12 cellular contexts compared by ENCODE assay signal in genomic region chr3:18745472-18745871, GRCh38.
DNase-seq lines count a peak whose midpoint lies in the region; ATAC-seq and TF ChIP-seq lines count a peak whose summit lies in the region.
"Had no signal": no experiment of that assay in that cellular context is flagged by ENCODE, and none has a peak within 500 bp of the region (broad histone marks: within the 10 kb centered on the region; RNA-seq: fewer than 3 reads in every experiment).

No MANE protein-coding gene starts in this region.

- H3K4me1 ChIP-seq in OCI-LY7 (ENCODE audit: insufficient read depth, low read length, poor library complexity, severe bottlenecking) (peaks cover 100% of the 10 kb centered on the region), tibial nerve (peaks cover 0 to 1% (median 0%) of the 10 kb centered on the region in 4 donors), colonic mucosa (no peaks in the 10 kb centered on the region)
- H3K4me1 ChIP-seq: foreskin keratinocyte had no signal

- H3K4me2 ChIP-seq in OCI-LY7 (ENCODE audit: low read length), result peak overlapping the region; percentile 56; the same call in 1 of the 2 replicates

- H3K27me3 Mint-ChIP-seq in central memory CD8-positive, alpha-beta T cell, result no peaks in the 10 kb centered on the region
- H3K27me3 Mint-ChIP-seq: stimulated activated memory B cell treated with anti-CD40 and anti-IgM and Interleukin-4, amounts not matched to agents 10 μg/mL and 1 μg/mL and 100 μg/mL, for 72 hours had no signal

- WGBS in tibial nerve, 2 donors, result 91 to 92% methylated on average over 6 of the region's 6 CpGs

- H3K36me3 ChIP-seq in OCI-LY7 (ENCODE audit: insufficient read depth, low read length), result no peaks in the 10 kb centered on the region
- no peaks in the 10 kb centered on the region for H3K36me3 ChIP-seq in tibial nerve
- H3K36me3 ChIP-seq in colonic mucosa, result no peaks in the 10 kb centered on the region

- CTCF ChIA-PET in OCI-LY7 (lab: Charles Lee; ENCODE audit: unreplicated experiment), result no interaction called here

- no peaks in the 10 kb centered on the region for H3K79me2 ChIP-seq in OCI-LY7 (ENCODE audit: insufficient read depth, low read depth, low read length)

- H3K9ac ChIP-seq in colonic mucosa (ENCODE audit: low read depth in 2 of 2, low read length in 2 of 2), result no peak overlapping the region

- peak; percentile 18 for ATAC-seq in Right ventricle myocardium superior (ENCODE audit: poor library complexity)
- ATAC-seq in Right ventricle myocardium inferior, result no peak
- ATAC-seq in central memory CD8-positive, alpha-beta T cell (replicated peaks; ENCODE audit: extremely low read depth, poor library complexity, severe bottlenecking), result no peak
- ATAC-seq in HG02588 (IDR thresholded peaks at IDR 0.05; ENCODE audit: unreplicated experiment), result no peak
- ATAC-seq: foreskin keratinocyte; stimulated activated memory B cell treated with anti-CD40 and anti-IgM and Interleukin-4, amounts not matched to agents 10 μg/mL and 1 μg/mL and 100 μg/mL, for 72 hours had no signal

- peak overlapping the region; percentile 16 for H3K27ac Mint-ChIP-seq in central memory CD8-positive, alpha-beta T cell (ENCODE audit: low read depth)
- H3K27ac Mint-ChIP-seq: stimulated activated memory B cell treated with anti-CD40 and anti-IgM and Interleukin-4, amounts not matched to agents 10 μg/mL and 1 μg/mL and 100 μg/mL, for 72 hours had no signal

- H3K27me3 ChIP-seq in tibial nerve (no peaks in the 10 kb centered on the region), colonic mucosa (no peaks in the 10 kb centered on the region)
- H3K27me3 ChIP-seq: foreskin keratinocyte had no signal

- H3K4me3 ChIP-seq in OCI-LY7 (ENCODE audit: low read depth, low read length, poor library complexity, severe bottlenecking) (no peak overlapping the region), tibial nerve (no peak overlapping the region), colonic mucosa (no peak overlapping the region)

- no peak for TF ChIP-seq POLR2A in tibial nerve (IDR thresholded peaks at IDR 0.05)

- no peaks in the 10 kb centered on the region for H4K20me1 ChIP-seq in OCI-LY7 (ENCODE audit: insufficient read depth, low read length)

- H3K9me2 ChIP-seq in OCI-LY7 (ENCODE audit: insufficient read depth, low read length), result no peaks in the 10 kb centered on the region

- peak overlapping the region; percentile 32 for H3K27ac ChIP-seq in OCI-LY7 (ENCODE audit: low read depth, low read length, poor library complexity, severe bottlenecking)
- H3K27ac ChIP-seq in tibial nerve, result peak overlapping the region in 1 of 4 donors; percentile 29
- no peak overlapping the region for H3K27ac ChIP-seq in colonic mucosa
- H3K27ac ChIP-seq: foreskin keratinocyte had no signal

- POLR2A ChIA-PET in OCI-LY7 (lab: Charles Lee), result interaction anchor here (1.0 kb wide), 1 partner anchor 8 kb away, joined by 3 read pairs; no protein-coding TSS in a partner anchor

- intact Hi-C loops in Right ventricle myocardium superior (cut with DNase I) (no loop called here), Right ventricle myocardium inferior (cut with DNase I) (no loop called here), OCI-LY7 (cut with micrococcal nuclease; ENCODE audit: unreplicated experiment) (loop anchor here (5.0 to 10.0 kb wide), 4 partner anchors 1003 to 1551 kb away; partner anchors contain the start of genes KAT2B, SGO1 and TBC1D5), colonic mucosa (cut with DNase I) (no loop called here)

- H2AFZ ChIP-seq in OCI-LY7 (ENCODE audit: low read length), result peak overlapping the region; percentile 94; the same call in 1 of the 2 replicates

- peaks cover 10% of the 10 kb centered on the region for H3K36me3 Mint-ChIP-seq in central memory CD8-positive, alpha-beta T cell (ENCODE audit: insufficient read depth)
- H3K36me3 Mint-ChIP-seq: stimulated activated memory B cell treated with anti-CD40 and anti-IgM and Interleukin-4, amounts not matched to agents 10 μg/mL and 1 μg/mL and 100 μg/mL, for 72 hours had no signal

- peak overlapping the region; percentile 14 for H3K4me3 Mint-ChIP-seq in central memory CD8-positive, alpha-beta T cell
- H3K4me3 Mint-ChIP-seq: stimulated activated memory B cell treated with anti-CD40 and anti-IgM and Interleukin-4, amounts not matched to agents 10 μg/mL and 1 μg/mL and 100 μg/mL, for 72 hours had no signal

- peak; percentile 54 to 64 for TF ChIP-seq EP300 in tibial nerve (IDR thresholded peaks at IDR 0.05)

- no peaks in the 10 kb centered on the region for H3K9me3 ChIP-seq in OCI-LY7 (ENCODE audit: low read length)
- no peaks in the 10 kb centered on the region for H3K9me3 ChIP-seq in tibial nerve
- H3K9me3 ChIP-seq in colonic mucosa, result no peaks in the 10 kb centered on the region

- no peaks in the 10 kb centered on the region for H3K9me3 Mint-ChIP-seq in central memory CD8-positive, alpha-beta T cell
- H3K9me3 Mint-ChIP-seq: stimulated activated memory B cell treated with anti-CD40 and anti-IgM and Interleukin-4, amounts not matched to agents 10 μg/mL and 1 μg/mL and 100 μg/mL, for 72 hours had no signal

- H3K4me1 Mint-ChIP-seq in central memory CD8-positive, alpha-beta T cell, result peaks cover 45% of the 10 kb centered on the region

- DNase-seq in Right ventricle myocardium superior (no peak), Right ventricle myocardium inferior (ENCODE audit: missing footprints) (no peak), OCI-LY7 (ENCODE audit: low spot score) (no peak), tibial nerve (ENCODE audit: low spot score in 2 of 2) (peak in 1 of 2 donors; percentile 11), colonic mucosa (no peak), NCI-H1417 treated with DMSO at 0.1 percent for 48 hours (lab: John Stamatoyannopoulos, UW) (no peak)
- no peak for DNase-seq in central memory CD8-positive, alpha-beta T cell (ENCODE audit: low spot score in 2 of 2)
- DNase-seq: effector CD4-positive, alpha-beta T cell; foreskin keratinocyte; stimulated activated CD4-positive, alpha-beta T cell treated with anti-CD3 and anti-CD28 coated beads, Interleukin-4, amount 100 ng/mL, for 1 hour had no signal

- TF ChIP-seq CTCF in OCI-LY7 (conservative IDR thresholded peaks at IDR 0.05; ENCODE audit: low read length) (no peak), tibial nerve (IDR thresholded peaks at IDR 0.05) (no peak), colonic mucosa (IDR thresholded peaks at IDR 0.05) (no peak)

- no TSS peak for BruUV-seq in OCI-LY7 (replicated peaks; lab: Mats Ljungman, UMichigan)
